Comparison of ENCODE assay signal across 13 cellular contexts in genomic region chr21:29436143-29436542, GRCh38.
A peak's percentile ranks its signal among the peaks of the same experiment; 100 is the strongest.
DNase-seq lines count a peak whose midpoint lies in the region; ATAC-seq and TF ChIP-seq lines count a peak whose summit lies in the region.
"Had no signal": no experiment of that assay in that cellular context is flagged by ENCODE, and none has a peak within 500 bp of the region (broad histone marks: within the 10 kb centered on the region; RNA-seq: fewer than 3 reads in every experiment).

No MANE protein-coding gene starts in this region.

- H3K27ac ChIP-seq in A673 (ENCODE audit: low read depth, low read length, poor library complexity, severe bottlenecking): no peak overlapping the region
- no peak overlapping the region for H3K27ac ChIP-seq in prostate gland

- peaks cover 5% of the 10 kb centered on the region for H3K4me1 ChIP-seq in A673 (ENCODE audit: insufficient read depth, low read length, poor library complexity, severe bottlenecking)
- no peaks in the 10 kb centered on the region for H3K4me1 ChIP-seq in prostate gland (replicated peaks)

- POLR2A ChIA-PET in A673 (lab: Charles Lee; ENCODE audit: low non-redundant PET): no interaction called here

- CTCF ChIA-PET in A673 (lab: Charles Lee): interaction anchor here (0.5 kb wide), 1 partner anchor 902 kb away, joined by 6 read pairs; no protein-coding TSS in a partner anchor

- no TSS peak for BruUV-seq in A673 (replicated peaks; lab: Mats Ljungman, UMichigan)

- no peak overlapping the region for H3K4me3 ChIP-seq in A673 (ENCODE audit: low read depth, low read length, poor library complexity, severe bottlenecking)
- H3K4me3 ChIP-seq in prostate gland: no peak overlapping the region

- no peak for TF ChIP-seq POLR2A in prostate gland (IDR thresholded peaks at IDR 0.05)

- intact Hi-C loops in A673 (cut with micrococcal nuclease; ENCODE audit: unreplicated experiment) (no loop called here), prostate gland (cut with DNase I) (no loop called here)

- H3K27me3 ChIP-seq in A673 (replicated peaks; ENCODE audit: insufficient read depth, low read depth, low read length, poor library complexity) (no peaks in the 10 kb centered on the region), prostate gland (replicated peaks; ENCODE audit: insufficient read depth) (no peaks in the 10 kb centered on the region)

- H3K9me3 ChIP-seq in A673 (ENCODE audit: low read depth, low read length, poor library complexity, severe bottlenecking) (no peaks in the 10 kb centered on the region), prostate gland (no peaks in the 10 kb centered on the region)

- WGBS in prostate gland: 55% methylated on average over 5 of the region's 5 CpGs

- ATAC-seq in GM21390 (IDR thresholded peaks at IDR 0.05; ENCODE audit: unreplicated experiment): no peak
- no peak for ATAC-seq in GM19023 (IDR thresholded peaks at IDR 0.05; ENCODE audit: unreplicated experiment)

- TF ChIP-seq CTCF in A673 (conservative IDR thresholded peaks at IDR 0.05; ENCODE audit: low read depth, low read length): no peak
- no peak for TF ChIP-seq CTCF in prostate gland (IDR thresholded peaks at IDR 0.05)

- DNase-seq in A673 (ENCODE audit: low spot score): peak; percentile 19
- DNase-seq in activated CD4-positive, alpha-beta T cell treated with anti-CD3 and anti-CD28 coated beads, Interleukin-2, amount 50 U/mL, for 1 hour: peak; percentile 30
- DNase-seq in activated naive CD8-positive, alpha-beta T cell treated with anti-CD3 and anti-CD28 coated beads, Interleukin-2, amount 50 U/mL, for 16 hours (ENCODE audit: low read depth, low spot score): peak; percentile 4
- DNase-seq in prostate gland (ENCODE audit: low spot score): peak; percentile 9
- DNase-seq in NCI-H1105 treated with DMSO at 0.1 percent for 48 hours (lab: John Stamatoyannopoulos, UW): no peak
- no peak for DNase-seq in OCI-M1 (lab: John Stamatoyannopoulos, UW)
- DNase-seq: activated B cell treated with CpG ODN at 0.5 μM for 24 hours, GDM1, HFFc6, mesenchymal stem cell, NCI-H187 had no signal

- H3K36me3 ChIP-seq in A673 (ENCODE audit: insufficient read depth, low read length, poor library complexity, severe bottlenecking): no peaks in the 10 kb centered on the region
- H3K36me3 ChIP-seq in prostate gland: no peaks in the 10 kb centered on the region

Comparison
In these comparisons a context has a peak if more than half of its experiments do, and no peak if none do; other contexts are left out.
1. DNase-seq: peak in A673 (single experiment), activated CD4-positive, alpha-beta T cell treated with anti-CD3 and anti-CD28 coated beads, Interleukin-2, amount 50 U/mL, for 1 hour (single experiment), activated naive CD8-positive, alpha-beta T cell treated with anti-CD3 and anti-CD28 coated beads, Interleukin-2, amount 50 U/mL, for 16 hours (single experiment) and prostate gland (single experiment); none in NCI-H1105 treated with DMSO at 0.1 percent for 48 hours (single experiment) and OCI-M1 (single experiment).